ENCODE assay signal across 10 cellular contexts in genomic region chr2:190717764-190718651, GRCh38.
DNase-seq lines count a peak whose midpoint lies in the region; ATAC-seq and FAIRE-seq lines count a peak whose summit lies in the region.
"Had no signal": no experiment of that assay in that cellular context is flagged by ENCODE, and none has a peak within 500 bp of the region (broad histone marks: within the 10 kb centered on the region; RNA-seq: fewer than 3 reads in every experiment).

No MANE protein-coding gene starts in this region.

- peak; percentile 46 for DNase-seq in stimulated activated CD4-positive, alpha-beta T cell treated with anti-CD3 and anti-CD28 coated beads, Interleukin-15, amount 100 ng/mL, for 24 hours
- no peak for DNase-seq in stimulated activated CD4-positive, alpha-beta T cell treated with anti-CD3 and anti-CD28 coated beads, Interleukin-2, amount 100 ng/mL, for 48 hours
- peak; percentile 28 for DNase-seq in NCI-H345 treated with DMSO at 0.1 percent for 48 hours (lab: John Stamatoyannopoulos, UW; ENCODE audit: unreplicated experiment)
- DNase-seq in dermis blood vessel endothelial cell: peak; percentile 68
- DNase-seq in urothelium cell line (ENCODE audit: low spot score): peak; percentile 33
- DNase-seq in HuH-7 (ENCODE audit: low spot score): no peak
- DNase-seq: effector memory CD4-positive, alpha-beta T cell; SIG-M5 had no signal

- FAIRE-seq in urothelium cell line (lab: Jason Lieb, UNC): no peak

- ATAC-seq in GM18873 (IDR thresholded peaks at IDR 0.05; ENCODE audit: low FRiP score, unreplicated experiment) (no peak), GM19395 (IDR thresholded peaks at IDR 0.05; ENCODE audit: unreplicated experiment) (no peak)

Comparison
In these comparisons a context has a peak if more than half of its experiments do, and no peak if none do; other contexts are left out.
1. DNase-seq: peak in stimulated activated CD4-positive, alpha-beta T cell treated with anti-CD3 and anti-CD28 coated beads, Interleukin-15, amount 100 ng/mL, for 24 hours (single experiment), NCI-H345 treated with DMSO at 0.1 percent for 48 hours (single experiment), dermis blood vessel endothelial cell (single experiment) and urothelium cell line (single experiment); none in stimulated activated CD4-positive, alpha-beta T cell treated with anti-CD3 and anti-CD28 coated beads, Interleukin-2, amount 100 ng/mL, for 48 hours (0 of 2) and HuH-7 (single experiment).